Comparison of ENCODE assay signal across 8 cellular contexts in the genomic region with DNA sequence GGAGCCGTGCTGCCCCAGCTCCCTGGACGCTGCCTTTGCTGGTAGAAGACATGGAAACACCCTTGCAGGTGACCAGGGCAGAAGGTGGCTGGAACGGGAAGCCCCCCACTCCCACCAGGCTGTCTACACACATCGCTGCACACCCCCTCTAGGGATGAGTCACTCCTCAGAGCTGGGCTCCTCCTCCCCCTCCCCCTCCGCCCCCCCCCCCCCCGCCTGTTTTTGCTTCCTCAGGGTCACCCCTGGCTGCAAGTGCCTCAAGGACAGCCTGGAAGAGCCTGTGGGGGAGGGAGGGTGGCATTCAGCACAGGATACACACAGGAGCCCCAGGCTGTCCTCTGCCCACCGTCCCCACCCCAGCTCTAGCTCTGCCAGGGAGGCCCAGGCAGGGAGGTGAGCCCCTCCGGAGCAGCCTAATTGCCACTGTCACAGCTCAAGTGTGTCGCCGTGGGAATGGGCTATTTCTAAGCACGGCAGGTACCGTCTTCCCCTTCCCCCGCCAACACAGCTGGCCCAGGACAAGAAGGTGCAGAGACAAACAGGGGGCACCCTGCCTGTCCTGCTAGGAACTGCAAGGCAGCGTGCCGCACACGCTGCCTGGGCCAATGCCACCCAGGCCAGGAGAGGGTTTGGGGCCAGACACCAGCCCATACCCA. TPM values are rescaled to one million over a fixed set of nuclear protein-coding genes. Genes with fewer than 3 reads are reported as not detected.
DNase-seq lines count a peak whose midpoint lies in the region; ATAC-seq, FAIRE-seq and TF ChIP-seq lines count a peak whose summit lies in the region.

No MANE protein-coding gene starts in this region.

- H3K4me1 Mint-ChIP-seq in activated B cell treated with CpG ODN at 0.5 μM for 24 hours: peaks cover 15% of the 10 kb centered on the region

- POLR2A ChIA-PET in activated B cell treated with CpG ODN at 0.5 μM for 24 hours (lab: Charles Lee): interaction anchor here (0.5 to 0.9 kb wide), 5 partner anchors 10 to 214 kb away, joined by 3 to 6 read pairs (median 4); no protein-coding TSS in a partner anchor

- no peak overlapping the region for H3K4me3 Mint-ChIP-seq in activated B cell treated with CpG ODN at 0.5 μM for 24 hours

- no peak overlapping the region for H3K27ac Mint-ChIP-seq in activated B cell treated with CpG ODN at 0.5 μM for 24 hours

- FAIRE-seq in GM12892 (lab: Jason Lieb, UNC) (peak; percentile 73), kidney (lab: Jason Lieb, UNC) (no peak)

- no peaks in the 10 kb centered on the region for H3K9me3 ChIP-seq in kidney (ENCODE audit: control insufficient read depth in 1 of 2, low read length in 2 of 2)

- TF ChIP-seq POLR2A in GM12892 (IDR thresholded peaks at IDR 0.05; ENCODE audit: low read depth, low read length) (no peak), GM18505 (IDR thresholded peaks at IDR 0.05; ENCODE audit: borderline replicate concordance, extremely low read depth, insufficient read depth, insufficient read length) (no peak)

- H3K9me3 Mint-ChIP-seq in activated B cell treated with CpG ODN at 0.5 μM for 24 hours: no peaks in the 10 kb centered on the region

- intact Hi-C loops in activated B cell treated with CpG ODN at 0.5 μM for 24 hours (cut with micrococcal nuclease): no loop called here
- intact Hi-C loops in kidney (cut with DNase I): no loop called here

- H3K27me3 Mint-ChIP-seq in activated B cell treated with CpG ODN at 0.5 μM for 24 hours: peaks cover 6% of the 10 kb centered on the region

- ATAC-seq in activated B cell treated with CpG ODN at 0.5 μM for 24 hours (ENCODE audit: low read depth): peak; percentile 54
- ATAC-seq in GM18505 (IDR thresholded peaks at IDR 0.05; ENCODE audit: unreplicated experiment): no peak
- ATAC-seq in GM21717 (IDR thresholded peaks at IDR 0.05; ENCODE audit: unreplicated experiment): no peak

- TF ChIP-seq CTCF in AG10803 (conservative IDR thresholded peaks at IDR 0.05; ENCODE audit: low read length) (peak; percentile 41), activated B cell treated with CpG ODN at 0.5 μM for 24 hours (IDR thresholded peaks at IDR 0.05) (no peak), kidney (IDR thresholded peaks at IDR 0.05; ENCODE audit: borderline replicate concordance, extremely low read depth, insufficient read depth) (peak; percentile 27)

- no peaks in the 10 kb centered on the region for H3K36me3 ChIP-seq in kidney (ENCODE audit: control insufficient read depth in 1 of 2, insufficient read depth in 2 of 2, low read length in 2 of 2)

- CTCF ChIA-PET in activated B cell treated with CpG ODN at 0.5 μM for 24 hours (lab: Charles Lee): no interaction called here

- H3K27ac ChIP-seq in kidney (ENCODE audit: low read depth in 2 of 2, low read length in 2 of 2): no peak overlapping the region

- peak overlapping the region in 1 of 2 donors; percentile 12 for H3K9ac ChIP-seq in kidney (ENCODE audit: low read length in 2 of 2)

- DNase-seq in AG10803 (ENCODE audit: low read depth) (no peak), GM12892 (ENCODE audit: insufficient read length) (peak; percentile 58), activated B cell treated with CpG ODN at 0.5 μM for 24 hours (no peak), kidney (no peak), GM19240 (ENCODE audit: insufficient read length, low spot score) (no peak), NCI-H1436 treated with DMSO at 0.1 percent for 48 hours (lab: John Stamatoyannopoulos, UW) (no peak)

- no peaks in the 10 kb centered on the region for H3K36me3 Mint-ChIP-seq in activated B cell treated with CpG ODN at 0.5 μM for 24 hours (ENCODE audit: low read depth)

- peaks cover 0 to 17% of the 10 kb centered on the region in 2 donors for H3K4me1 ChIP-seq in kidney (ENCODE audit: control insufficient read depth in 1 of 2, insufficient read depth in 1 of 2, low read depth in 1 of 2, low read length in 2 of 2)

- no peak overlapping the region for H3K4me3 ChIP-seq in AG10803 (ENCODE audit: low read length)
- no peak overlapping the region for H3K4me3 ChIP-seq in kidney (ENCODE audit: low read length in 2 of 2)

RNA-seq across cellular contexts. Expression of a gene that starts 2.5 kb away (rescaled TPM):
- 0.68 TPM for polyA plus RNA-seq in GM12892 (2012; ENCODE audit: missing spikeins)
- total RNA-seq in activated B cell treated with CpG ODN at 0.5 μM for 24 hours (0.46 and 0.60 TPM in 2 replicates), kidney (2.6 TPM)
- polyA plus RNA-seq in kidney (ENCODE audit: insufficient read depth, low read depth, low replicate concordance): 18.2 TPM

RNA-seq across cellular contexts. Expression of a gene that starts 17.9 kb away (rescaled TPM):
- polyA plus RNA-seq in GM12892 (2012; ENCODE audit: missing spikeins): 4.6 TPM
- total RNA-seq in activated B cell treated with CpG ODN at 0.5 μM for 24 hours (27.6 and 36.4 TPM in 2 replicates), kidney (61.6 TPM)
- polyA plus RNA-seq in kidney (ENCODE audit: insufficient read depth, low read depth, low replicate concordance): 35.6 TPM

RNA-seq across cellular contexts. Expression of a gene that starts 22.7 kb away (rescaled TPM):
- polyA plus RNA-seq in GM12892 (2012; ENCODE audit: missing spikeins): 84.2 TPM
- total RNA-seq in activated B cell treated with CpG ODN at 0.5 μM for 24 hours (111 and 118 TPM in 2 replicates), kidney (102 TPM)
- 143 TPM for polyA plus RNA-seq in kidney (ENCODE audit: insufficient read depth, low read depth, low replicate concordance)

RNA-seq across cellular contexts. Expression of a gene that starts 34.6 kb away (rescaled TPM):
- polyA plus RNA-seq in GM12892 (2012; ENCODE audit: missing spikeins): not detected
- 0.32 and 0.35 TPM in 2 replicates for total RNA-seq in activated B cell treated with CpG ODN at 0.5 μM for 24 hours
- total RNA-seq in kidney: 7.1 TPM
- 4.0 TPM for polyA plus RNA-seq in kidney (ENCODE audit: insufficient read depth, low read depth, low replicate concordance)

RNA-seq across cellular contexts. Expression of a gene that starts 57.0 kb away (rescaled TPM):
- not detected for polyA plus RNA-seq in GM12892 (2012; ENCODE audit: missing spikeins)
- total RNA-seq in activated B cell treated with CpG ODN at 0.5 μM for 24 hours (0.31 TPM in 1 of 2 replicates, not detected in the other), kidney (1.9 TPM)
- polyA plus RNA-seq in kidney (ENCODE audit: insufficient read depth, low read depth, low replicate concordance): 1.7 TPM
